Comparison of ENCODE assay signal across 27 cellular contexts in the genomic region with DNA sequence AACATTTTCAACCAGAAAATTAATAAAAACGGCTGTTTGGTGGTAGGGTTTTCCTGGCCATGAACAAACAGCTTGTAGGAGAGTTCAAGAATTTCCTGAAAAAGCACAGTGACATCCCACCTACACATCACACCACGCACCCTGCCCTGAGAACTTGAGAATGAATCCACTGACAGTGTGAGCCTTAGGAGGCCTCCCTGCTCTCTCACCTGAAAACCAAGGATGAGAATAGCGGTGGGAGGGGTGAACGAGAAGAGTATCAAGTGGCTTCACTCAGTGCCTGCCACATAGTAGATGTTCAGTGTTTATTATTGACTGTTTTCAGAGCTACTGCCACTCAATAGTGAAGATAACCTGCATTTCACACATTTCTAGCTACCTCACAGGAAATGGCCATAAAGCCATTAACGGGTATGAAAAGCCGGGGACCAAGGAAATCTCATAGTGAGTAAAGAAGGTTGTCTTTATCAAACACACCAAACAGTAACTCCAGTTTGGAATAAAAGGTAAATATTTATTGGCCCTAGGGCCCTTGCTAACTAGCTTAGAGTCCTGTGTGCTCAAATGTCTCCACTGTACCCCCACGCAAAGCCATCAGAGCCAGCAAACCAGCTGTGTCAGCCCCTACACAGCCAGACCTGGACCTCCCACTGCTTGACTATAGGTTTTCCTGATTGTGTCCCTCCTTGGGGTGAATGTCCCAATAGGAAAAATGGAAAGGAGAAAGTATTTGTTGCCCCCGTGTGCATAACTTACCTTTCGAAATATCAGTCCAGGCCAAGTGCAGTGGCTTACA.
"Had no signal": no experiment of that assay in that cellular context is flagged by ENCODE, and none has a peak within 500 bp of the region (broad histone marks: within the 10 kb centered on the region; RNA-seq: fewer than 3 reads in every experiment).

No MANE protein-coding gene starts in this region.

- H3K4me3 ChIP-seq: esophagus muscularis mucosa, heart right ventricle, left lung, lower lobe of right lung, sigmoid colon, stomach, thyroid gland, vagina had no signal

- ATAC-seq: activated naive CD4-positive, alpha-beta T cell treated with anti-CD3 and anti-CD28 coated beads, Interleukin-2, amount 50 U/mL, for 72 hours; activated T-cell treated with anti-CD3 and anti-CD28 coated beads, Interleukin-2, amount 50 U/mL, for 4 hours; foreskin keratinocyte; heart right ventricle; stimulated activated naive B cell treated with anti-CD40 and anti-IgM and Interleukin-4, amounts not matched to agents 10 μg/mL and 1 μg/mL and 100 μg/mL, for 72 hours had no signal

- H3K4me3 Mint-ChIP-seq: activated CD4-positive, alpha-beta memory T cell treated with anti-CD3 and anti-CD28 coated beads for 36 hours; activated T-cell treated with anti-CD3 and anti-CD28 coated beads, Interleukin-2, amount 50 U/mL, for 4 hours; dendritic cell treated with granulocyte-macrophage colony-stimulating factor and Interleukin-4, amounts not matched to agents 40 ng/mL and 50 ng/mL, for 4 days; natural killer cell treated with Interleukin-12 subunit alpha and Interleukin-12 subunit beta and Interleukin-15 and Interleukin-18, amount 100 ng/mL, for 72 hours; stimulated activated naive B cell treated with anti-CD40 and anti-IgM and Interleukin-4, amounts not matched to agents 10 μg/mL and 1 μg/mL and 100 μg/mL, for 72 hours had no signal

- H3K4me1 ChIP-seq: breast epithelium, esophagus muscularis mucosa, foreskin keratinocyte, left lung, lower lobe of right lung, upper lobe of left lung, vagina had no signal

- H3K27ac ChIP-seq: breast epithelium, esophagus muscularis mucosa, foreskin keratinocyte, heart right ventricle, left lung, lower lobe of right lung, sigmoid colon, stomach, thyroid gland, upper lobe of left lung, vagina, VCaP had no signal

- H3K9me3 Mint-ChIP-seq: activated CD4-positive, alpha-beta memory T cell treated with anti-CD3 and anti-CD28 coated beads for 36 hours; activated naive CD4-positive, alpha-beta T cell treated with anti-CD3 and anti-CD28 coated beads, Interleukin-2, amount 50 U/mL, for 72 hours; activated T-cell treated with anti-CD3 and anti-CD28 coated beads, Interleukin-2, amount 50 U/mL, for 4 hours; activated T-helper 2 cell treated with anti-CD3 and anti-CD28 coated beads, Interferon-gamma antibody, Interleukin-2, Interleukin-4, amounts not matched to agents 10 μg/mL and 5 μg/mL and 100 μg/mL, durations not matched to agents 14 hours and 24 hours and 36 hours; dendritic cell treated with granulocyte-macrophage colony-stimulating factor and Interleukin-4, amounts not matched to agents 40 ng/mL and 50 ng/mL, for 4 days; natural killer cell treated with Interleukin-12 subunit alpha and Interleukin-12 subunit beta and Interleukin-15 and Interleukin-18, amount 100 ng/mL, for 72 hours; stimulated activated naive B cell treated with anti-CD40 and anti-IgM and Interleukin-4, amounts not matched to agents 10 μg/mL and 1 μg/mL and 100 μg/mL, for 72 hours had no signal

- H3K36me3 Mint-ChIP-seq: activated naive CD4-positive, alpha-beta T cell treated with anti-CD3 and anti-CD28 coated beads, Interleukin-2, amount 50 U/mL, for 72 hours; natural killer cell treated with Interleukin-12 subunit alpha and Interleukin-12 subunit beta and Interleukin-15 and Interleukin-18, amount 100 ng/mL, for 72 hours had no signal

- H3K27me3 Mint-ChIP-seq: stimulated activated naive B cell treated with anti-CD40 and anti-IgM and Interleukin-4, amounts not matched to agents 10 μg/mL and 1 μg/mL and 100 μg/mL, for 72 hours had no signal

- H3K27ac Mint-ChIP-seq: activated CD4-positive, alpha-beta memory T cell treated with anti-CD3 and anti-CD28 coated beads for 36 hours; activated naive CD4-positive, alpha-beta T cell treated with anti-CD3 and anti-CD28 coated beads, Interleukin-2, amount 50 U/mL, for 72 hours; activated T-helper 2 cell treated with anti-CD3 and anti-CD28 coated beads, Interferon-gamma antibody, Interleukin-2, Interleukin-4, amounts not matched to agents 10 μg/mL and 5 μg/mL and 100 μg/mL, durations not matched to agents 14 hours and 24 hours and 36 hours; dendritic cell treated with granulocyte-macrophage colony-stimulating factor and Interleukin-4, amounts not matched to agents 40 ng/mL and 50 ng/mL, for 4 days; stimulated activated naive B cell treated with anti-CD40 and anti-IgM and Interleukin-4, amounts not matched to agents 10 μg/mL and 1 μg/mL and 100 μg/mL, for 72 hours had no signal

- DNase-seq: activated CD4-positive, alpha-beta memory T cell treated with anti-CD3 and anti-CD28 coated beads for 36 hours; activated CD4-positive, alpha-beta T cell treated with anti-CD3 and anti-CD28 coated beads for 4 hours; activated naive CD4-positive, alpha-beta T cell; activated T-cell treated with anti-CD3 and anti-CD28 coated beads, Interleukin-2, amount 50 U/mL, for 4 hours; central memory CD4-positive, alpha-beta T cell; foreskin keratinocyte; heart right ventricle; kidney glomerular epithelial cell; left lung; lower lobe of right lung; mesenchymal stem cell; sigmoid colon; small intestine; stimulated activated CD4-positive, alpha-beta T cell treated with anti-CD3 and anti-CD28 coated beads, Interleukin-1b, Interleukin-23, amount 100 ng/mL, for 48 hours; stimulated activated naive B cell treated with anti-CD40 and anti-IgM and Interleukin-4, amounts not matched to agents 10 μg/mL and 1 μg/mL and 100 μg/mL, for 72 hours; stomach; T-helper 1 cell had no signal

- H3K27me3 ChIP-seq: breast epithelium, sigmoid colon, thyroid gland, upper lobe of left lung, vagina had no signal

- H3K36me3 ChIP-seq: breast epithelium, esophagus muscularis mucosa, heart right ventricle, left lung, lower lobe of right lung, sigmoid colon, stomach, thyroid gland, upper lobe of left lung, vagina had no signal

- H3K9me3 ChIP-seq: breast epithelium, esophagus muscularis mucosa, heart right ventricle, left lung, lower lobe of right lung, sigmoid colon, stomach, thyroid gland, upper lobe of left lung, vagina had no signal
